Comparison of ENCODE assay signal across 13 cellular contexts in the genomic region with DNA sequence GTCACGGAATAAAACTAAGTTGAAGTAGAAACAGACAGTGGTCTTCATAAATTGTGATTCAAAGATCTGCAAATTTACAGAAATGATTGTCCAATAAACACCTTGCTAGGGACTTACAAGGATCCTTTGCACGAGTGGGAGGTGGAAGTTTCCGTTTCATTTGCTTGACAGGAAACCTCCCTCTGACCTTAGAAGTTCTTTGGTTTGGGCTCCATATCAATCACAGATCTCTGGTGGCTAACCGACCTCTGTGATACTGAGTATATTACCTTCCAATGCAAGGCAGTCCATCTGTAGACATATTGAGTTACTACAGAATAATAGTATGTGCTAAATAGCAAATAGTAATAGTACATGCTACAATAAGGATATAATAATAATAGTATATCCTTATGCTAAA. TPM values are rescaled to one million over a fixed set of nuclear protein-coding genes. Genes with fewer than 3 reads are reported as not detected.
DNase-seq lines count a peak whose midpoint lies in the region; ATAC-seq and TF ChIP-seq lines count a peak whose summit lies in the region.
"Had no signal": no experiment of that assay in that cellular context is flagged by ENCODE, and none has a peak within 500 bp of the region (broad histone marks: within the 10 kb centered on the region; RNA-seq: fewer than 3 reads in every experiment).

No MANE protein-coding gene starts in this region.

- intact Hi-C loops in left lung (cut with DNase I), result no loop called here

- no peaks in the 10 kb centered on the region for H3K27me3 ChIP-seq in left lung
- H3K27me3 ChIP-seq: cardiac muscle cell, uterus had no signal

- H3K4me1 Mint-ChIP-seq in activated T-cell treated with anti-CD3 and anti-CD28 coated beads, Interleukin-2, amount 50 U/mL, for 72 hours (ENCODE audit: low read depth), result peaks cover 33% of the 10 kb centered on the region
- H3K4me1 Mint-ChIP-seq: IgD-negative memory B cell had no signal

- TF ChIP-seq CTCF in GM12865 (IDR thresholded peaks at IDR 0.05; ENCODE audit: insufficient read depth, low read depth, low read length, missing control alignments) (no peak), left lung (IDR thresholded peaks at IDR 0.05) (no peak)

- no peak overlapping the region for H3K4me3 ChIP-seq in GM12865 (ENCODE audit: low read depth, low read length)
- no peak overlapping the region for H3K4me3 ChIP-seq in left lung
- H3K4me3 ChIP-seq: cardiac muscle cell, uterus had no signal

- H3K36me3 ChIP-seq in left lung, result no peaks in the 10 kb centered on the region
- H3K36me3 ChIP-seq: cardiac muscle cell, uterus had no signal

- peak overlapping the region in 1 of 2 donors; percentile 69 for H3K4me3 Mint-ChIP-seq in activated T-cell treated with anti-CD3 and anti-CD28 coated beads, Interleukin-2, amount 50 U/mL, for 72 hours
- H3K4me3 Mint-ChIP-seq: IgD-negative memory B cell had no signal

- no peak overlapping the region for H3K27ac ChIP-seq in left lung
- H3K27ac ChIP-seq: C4-2B, cardiac muscle cell, uterus had no signal

- ATAC-seq in HG03565 (IDR thresholded peaks at IDR 0.05; ENCODE audit: unreplicated experiment), result peak; percentile 42
- peak; percentile 82 to 86 for ATAC-seq in activated T-cell treated with anti-CD3 and anti-CD28 coated beads, Interleukin-2, amount 50 U/mL, for 72 hours (replicated peaks in 1 of 2)
- ATAC-seq in left lung, result no peak
- ATAC-seq in GM21515 (IDR thresholded peaks at IDR 0.05; ENCODE audit: unreplicated experiment), result no peak

- peak; percentile 13 for DNase-seq in GM12865 (ENCODE audit: low read depth)
- DNase-seq in activated T-cell treated with anti-CD3 and anti-CD28 coated beads, Interleukin-2, amount 50 U/mL, for 72 hours, result peak; percentile 53
- DNase-seq in stimulated activated CD4-positive, alpha-beta T cell treated with anti-CD3 and anti-CD28 coated beads, Interleukin-2, amount 100 ng/mL, for 24 hours, result peak; percentile 35 to 39
- DNase-seq in C1 segment of cervical spinal cord (lab: John Stamatoyannopoulos, UW), result no peak
- no peak for DNase-seq in left lung
- DNase-seq: NCI-H1417 treated with DMSO at 0.1 percent for 48 hours, small intestine, uterus had no signal

- H3K9me3 ChIP-seq in left lung, result peaks cover 0 to 9% of the 10 kb centered on the region in 2 donors
- H3K9me3 ChIP-seq: uterus had no signal

- peaks cover 18% of the 10 kb centered on the region for H3K27me3 Mint-ChIP-seq in activated T-cell treated with anti-CD3 and anti-CD28 coated beads, Interleukin-2, amount 50 U/mL, for 72 hours (ENCODE audit: low read depth)

- H3K27ac Mint-ChIP-seq in activated T-cell treated with anti-CD3 and anti-CD28 coated beads, Interleukin-2, amount 50 U/mL, for 72 hours, result no peak overlapping the region
- H3K27ac Mint-ChIP-seq: IgD-negative memory B cell had no signal

- H3K9me3 Mint-ChIP-seq in activated T-cell treated with anti-CD3 and anti-CD28 coated beads, Interleukin-2, amount 50 U/mL, for 72 hours, result peaks cover 4 to 7% of the 10 kb centered on the region in 2 donors

- peaks cover 7 to 12% of the 10 kb centered on the region in 2 donors for H3K36me3 Mint-ChIP-seq in activated T-cell treated with anti-CD3 and anti-CD28 coated beads, Interleukin-2, amount 50 U/mL, for 72 hours (ENCODE audit: insufficient read depth in 2 of 2)
- H3K36me3 Mint-ChIP-seq: IgD-negative memory B cell had no signal

- no peaks in the 10 kb centered on the region for H3K4me1 ChIP-seq in left lung
- H3K4me1 ChIP-seq: uterus had no signal

RNA-seq across cellular contexts. Expression of a gene that starts 33.7 kb away (rescaled TPM):
- total RNA-seq in activated T-cell treated with anti-CD3 and anti-CD28 coated beads, Interleukin-2, amount 50 U/mL, for 72 hours, result under 1 TPM; 0.12 to 0.39 TPM
- total RNA-seq in left lung, result 10 to 100 TPM; 11.0 to 15.5 TPM

Comparison
In these comparisons a context has a peak if more than half of its experiments do, and no peak if none do; other contexts are left out.
1. DNase-seq: peak in GM12865 (single experiment), activated T-cell treated with anti-CD3 and anti-CD28 coated beads, Interleukin-2, amount 50 U/mL, for 72 hours (2 of 2) and stimulated activated CD4-positive, alpha-beta T cell treated with anti-CD3 and anti-CD28 coated beads, Interleukin-2, amount 100 ng/mL, for 24 hours (2 of 2); none in C1 segment of cervical spinal cord (0 of 14) and left lung (0 of 2).
2. ATAC-seq: peak in HG03565 (single experiment) and activated T-cell treated with anti-CD3 and anti-CD28 coated beads, Interleukin-2, amount 50 U/mL, for 72 hours (2 of 2); none in left lung (single experiment) and GM21515 (single experiment).
3. RNA of a gene that starts 33.7 kb away (total RNA-seq): 11.0 to 15.5 TPM in left lung; 0.12 to 0.39 TPM in activated T-cell treated with anti-CD3 and anti-CD28 coated beads, Interleukin-2, amount 50 U/mL, for 72 hours; every median in the first group is over 4 times any median in the second.